Comparison of ENCODE assay signal across 23 cellular contexts in genomic region chr3:2823016-2823415, GRCh38.
DNase-seq lines count a peak whose midpoint lies in the region; ATAC-seq, FAIRE-seq and TF ChIP-seq lines count a peak whose summit lies in the region.
"Had no signal": no experiment of that assay in that cellular context is flagged by ENCODE, and none has a peak within 500 bp of the region (broad histone marks: within the 10 kb centered on the region; RNA-seq: fewer than 3 reads in every experiment).

No MANE protein-coding gene starts in this region.

- H2AK5ac ChIP-seq in trophoblast cell (ENCODE audit: low read length), result no peak overlapping the region

- no CpG with 5 or more reads among the region's 5 CpGs for WGBS in trophoblast cell (ENCODE audit: extremely low coverage, insufficient coverage, insufficient read length)

- no peak overlapping the region for H2BK12ac ChIP-seq in trophoblast cell (ENCODE audit: low read length)

- DNase-seq in NCI-H146 (lab: John Stamatoyannopoulos, UW) (peak; percentile 0), NCI-H146 treated with DMSO at 0.1 percent for 48 hours (lab: John Stamatoyannopoulos, UW; ENCODE audit: unreplicated experiment) (no peak), astrocyte (ENCODE audit: low read depth) (peak; percentile 26), iris pigment epithelial cell (ENCODE audit: low read depth) (peak; percentile 20), trophoblast cell (no peak), left cardiac atrium (no peak)
- DNase-seq in activated naive CD4-positive, alpha-beta T cell treated with Interleukin-2 at 50 U/mL for 16 hours, result no peak
- DNase-seq: 8988T; activated naive CD8-positive, alpha-beta T cell treated with anti-CD3 and anti-CD28 coated beads, Interleukin-2, amount 50 U/mL, for 24 hours; Caco-2; esophagus squamous epithelium; immature natural killer cell; KBM-7; NCI-H1417 treated with DMSO at 0.1 percent for 48 hours; NCI-H2171 treated with DMSO at 0.1 percent for 48 hours; NCI-H82; pancreas; sigmoid colon; stimulated activated naive CD8-positive, alpha-beta T cell treated with anti-CD3 and anti-CD28 coated beads, Interleukin-15, Interleukin-2, amounts not matched to agents 100 U/mL and 50 U/mL, for 24 hours; transverse colon had no signal

- H2AFZ ChIP-seq in astrocyte (ENCODE audit: low read depth, low read length) (peak overlapping the region; percentile 29), trophoblast cell (ENCODE audit: insufficient read depth, low read length, poor library complexity) (no peak overlapping the region)

- H3K23ac ChIP-seq in trophoblast cell (ENCODE audit: low read length), result no peak overlapping the region

- H3K79me2 ChIP-seq in astrocyte (ENCODE audit: insufficient read depth, low read length) (no peaks in the 10 kb centered on the region), trophoblast cell (ENCODE audit: control insufficient read depth, insufficient read depth, low read length, poor library complexity) (no peaks in the 10 kb centered on the region)

- peaks cover 2% of the 10 kb centered on the region for H3K9me3 Mint-ChIP-seq in astrocyte (ENCODE audit: unreplicated experiment)
- H3K9me3 Mint-ChIP-seq: activated naive CD8-positive, alpha-beta T cell treated with anti-CD3 and anti-CD28 coated beads, Interleukin-2, amount 50 U/mL, for 24 hours had no signal

- no peak for ATAC-seq in GM18505 (IDR thresholded peaks at IDR 0.05; ENCODE audit: unreplicated experiment)
- no peak for ATAC-seq in left cardiac atrium
- ATAC-seq: activated naive CD8-positive, alpha-beta T cell treated with anti-CD3 and anti-CD28 coated beads, Interleukin-2, amount 50 U/mL, for 24 hours; pancreas; stimulated activated naive CD8-positive, alpha-beta T cell treated with anti-CD3 and anti-CD28 coated beads, Interleukin-15, Interleukin-2, amounts not matched to agents 100 U/mL and 50 U/mL, for 24 hours had no signal

- no peak overlapping the region for H4K91ac ChIP-seq in trophoblast cell (ENCODE audit: low read depth, low read length)

- no peaks in the 10 kb centered on the region for H4K20me1 ChIP-seq in astrocyte (ENCODE audit: insufficient read depth, low read length)

- H4K8ac ChIP-seq in trophoblast cell (ENCODE audit: low read depth, low read length), result no peak overlapping the region

- H3K9me3 ChIP-seq in astrocyte (ENCODE audit: insufficient read depth, low read depth, low read length), result no peaks in the 10 kb centered on the region
- H3K9me3 ChIP-seq in trophoblast cell (ENCODE audit: insufficient read depth, low read depth, low read length), result no peaks in the 10 kb centered on the region
- H3K9me3 ChIP-seq: Caco-2, esophagus squamous epithelium, pancreas, sigmoid colon, transverse colon had no signal

- FAIRE-seq in astrocyte (lab: Jason Lieb, UNC), result no peak
- FAIRE-seq: pancreas, RCC 7860 had no signal

- no peak overlapping the region for H3K9ac ChIP-seq in astrocyte (ENCODE audit: low read length)
- no peak overlapping the region for H3K9ac ChIP-seq in trophoblast cell (ENCODE audit: low read length)

- no peak overlapping the region for H2BK5ac ChIP-seq in trophoblast cell (ENCODE audit: low read depth, low read length, poor library complexity)

- no peak overlapping the region for H4K12ac ChIP-seq in trophoblast cell (ENCODE audit: low read depth, low read length)

- no peaks in the 10 kb centered on the region for H3K27me3 Mint-ChIP-seq in astrocyte (ENCODE audit: low read depth, unreplicated experiment)
- H3K27me3 Mint-ChIP-seq: activated naive CD8-positive, alpha-beta T cell treated with anti-CD3 and anti-CD28 coated beads, Interleukin-2, amount 50 U/mL, for 24 hours had no signal

- no peak overlapping the region for H3K14ac ChIP-seq in trophoblast cell (ENCODE audit: low read length)

- no peak overlapping the region for H3K4me3 ChIP-seq in astrocyte (ENCODE audit: insufficient read depth, low read depth, low read length)
- no peak overlapping the region for H3K4me3 ChIP-seq in trophoblast cell (ENCODE audit: low read depth, low read length)
- H3K4me3 ChIP-seq: esophagus squamous epithelium, lung, pancreas, sigmoid colon, transverse colon had no signal

- H3K27ac Mint-ChIP-seq in astrocyte (ENCODE audit: unreplicated experiment), result no peak overlapping the region
- H3K27ac Mint-ChIP-seq: activated naive CD8-positive, alpha-beta T cell treated with anti-CD3 and anti-CD28 coated beads, Interleukin-2, amount 50 U/mL, for 24 hours; immature natural killer cell had no signal

- H3K36me3 ChIP-seq in astrocyte (ENCODE audit: insufficient read depth, low read length) (no peaks in the 10 kb centered on the region), trophoblast cell (ENCODE audit: control insufficient read depth in 1 of 2, insufficient read depth in 2 of 2, low read length in 2 of 2) (no peaks in the 10 kb centered on the region)
- H3K36me3 ChIP-seq: esophagus squamous epithelium, pancreas, sigmoid colon, transverse colon had no signal

- no peaks in the 10 kb centered on the region for H3K27me3 ChIP-seq in astrocyte (ENCODE audit: insufficient read depth, low read length)
- no peaks in the 10 kb centered on the region for H3K27me3 ChIP-seq in trophoblast cell (ENCODE audit: insufficient read depth, low read length)
- H3K27me3 ChIP-seq: esophagus squamous epithelium, pancreas, sigmoid colon, transverse colon had no signal

- no peak for TF ChIP-seq CTCF in astrocyte (IDR thresholded peaks at IDR 0.05; ENCODE audit: insufficient read depth, low read depth, low read length)

- no peak overlapping the region for H3K4ac ChIP-seq in trophoblast cell (ENCODE audit: low read depth, low read length)

- H3K27ac ChIP-seq in astrocyte (ENCODE audit: low read depth, low read length), result no peak overlapping the region
- no peak overlapping the region for H3K27ac ChIP-seq in trophoblast cell (ENCODE audit: low read depth, low read length)
- H3K27ac ChIP-seq: esophagus squamous epithelium, pancreas, sigmoid colon, transverse colon had no signal

- H3K4me2 ChIP-seq in astrocyte (ENCODE audit: low read length), result peak overlapping the region; percentile 27
- H3K4me2 ChIP-seq in trophoblast cell (ENCODE audit: low read length), result no peak overlapping the region

- intact Hi-C loops in left cardiac atrium (cut with DNase I), result no loop called here

- no peak overlapping the region for H3K4me3 Mint-ChIP-seq in astrocyte (ENCODE audit: unreplicated experiment)
- H3K4me3 Mint-ChIP-seq: activated naive CD8-positive, alpha-beta T cell treated with anti-CD3 and anti-CD28 coated beads, Interleukin-2, amount 50 U/mL, for 24 hours; immature natural killer cell had no signal

- no peaks in the 10 kb centered on the region for H3K36me3 Mint-ChIP-seq in astrocyte (ENCODE audit: low read depth, unreplicated experiment)
- H3K36me3 Mint-ChIP-seq: immature natural killer cell had no signal

- H3K18ac ChIP-seq in trophoblast cell (ENCODE audit: low read length), result no peak overlapping the region

- H3K4me1 ChIP-seq in astrocyte (ENCODE audit: insufficient read depth, low read length) (no peaks in the 10 kb centered on the region), trophoblast cell (ENCODE audit: control insufficient read depth in 1 of 2, insufficient read depth in 2 of 2, low read length in 2 of 2) (no peaks in the 10 kb centered on the region)
- H3K4me1 ChIP-seq: Caco-2, esophagus squamous epithelium, pancreas, sigmoid colon, transverse colon had no signal

- H3K79me1 ChIP-seq in trophoblast cell (ENCODE audit: low read length), result no peaks in the 10 kb centered on the region

- no peak for TF ChIP-seq POLR2A in GM18505 (IDR thresholded peaks at IDR 0.05; ENCODE audit: borderline replicate concordance, extremely low read depth, insufficient read depth, insufficient read length)

- no peak overlapping the region for H2BK120ac ChIP-seq in trophoblast cell (ENCODE audit: insufficient read depth, low read length, poor library complexity)

- no peaks in the 10 kb centered on the region for H3K4me1 Mint-ChIP-seq in astrocyte (ENCODE audit: low read depth, unreplicated experiment)
- H3K4me1 Mint-ChIP-seq: activated naive CD8-positive, alpha-beta T cell treated with anti-CD3 and anti-CD28 coated beads, Interleukin-2, amount 50 U/mL, for 24 hours; immature natural killer cell had no signal

Comparison
In these comparisons a context has a peak if more than half of its experiments do, and no peak if none do; other contexts are left out.
1. DNase-seq: peak in NCI-H146 (single experiment), astrocyte (single experiment) and iris pigment epithelial cell (single experiment); none in NCI-H146 treated with DMSO at 0.1 percent for 48 hours (single experiment), trophoblast cell (0 of 2), activated naive CD4-positive, alpha-beta T cell treated with Interleukin-2 at 50 U/mL for 16 hours (single experiment) and left cardiac atrium (single experiment).